23 cellular contexts compared by ENCODE assay signal in genomic region chr2:66255136-66255535, GRCh38.
DNase-seq lines count a peak whose midpoint lies in the region; ATAC-seq and TF ChIP-seq lines count a peak whose summit lies in the region.
"Had no signal": no experiment of that assay in that cellular context is flagged by ENCODE, and none has a peak within 500 bp of the region (broad histone marks: within the 10 kb centered on the region; RNA-seq: fewer than 3 reads in every experiment).

No MANE protein-coding gene starts in this region.

- H3K27me3 Mint-ChIP-seq in GM23338 (ENCODE audit: insufficient read depth, low read depth, poor library complexity) = no peaks in the 10 kb centered on the region
- H3K27me3 Mint-ChIP-seq: B cell; CD4-positive, alpha-beta T cell had no signal

- H3K9me2 ChIP-seq in GM23338 (ENCODE audit: insufficient read depth) = no peaks in the 10 kb centered on the region

- ATAC-seq in GM23338 = no peak
- no peak for ATAC-seq in HG03039 (IDR thresholded peaks at IDR 0.05; ENCODE audit: unreplicated experiment)
- ATAC-seq: A549; CD8-positive, alpha-beta T cell; GM12878 had no signal

- H3K9ac ChIP-seq in mesendoderm (ENCODE audit: low read length) (no peak overlapping the region), trophoblast cell (ENCODE audit: low read length) (no peak overlapping the region)
- H3K9ac ChIP-seq: BLaER1 treated with 17β-estradiol and CSF1 and Interleukin-3, amounts not matched to agents 10 nM and 100 nM had no signal

- no peak overlapping the region for H3K56ac ChIP-seq in mesendoderm (ENCODE audit: low read length)

- H4K8ac ChIP-seq in mesendoderm (ENCODE audit: low read depth, low read length) = no peak overlapping the region
- no peak overlapping the region for H4K8ac ChIP-seq in trophoblast cell (ENCODE audit: low read depth, low read length)

- H4K5ac ChIP-seq in mesendoderm (ENCODE audit: low read length) = no peak overlapping the region

- H3K79me1 ChIP-seq in mesendoderm (ENCODE audit: low read length) = no peaks in the 10 kb centered on the region
- peaks cover 6% of the 10 kb centered on the region for H3K79me1 ChIP-seq in trophoblast cell (ENCODE audit: low read length)

- no peak for DNase-seq in GM23338 (ENCODE audit: low spot score)
- DNase-seq in mesendoderm = peak; percentile 77
- peak; percentile 33 to 68 for DNase-seq in trophoblast cell
- no peak for DNase-seq in left ventricle myocardium inferior
- DNase-seq: AML-193; Caco-2; Calu3; CD4-positive, alpha-beta T cell; CD8-positive, alpha-beta T cell; DMS 273 treated with DMSO at 0.1 percent for 48 hours; DMS153; DMS53; DMS79; DND-41; EL; GDM1 had no signal

- H3K18ac ChIP-seq in mesendoderm (ENCODE audit: low read length) (no peak overlapping the region), trophoblast cell (ENCODE audit: low read length) (no peak overlapping the region)

- intact Hi-C loops in left ventricle myocardium inferior (cut with micrococcal nuclease) = no loop called here

- H3K4me3 ChIP-seq in GM23338 = no peak overlapping the region
- H3K4me3 ChIP-seq in mesendoderm (ENCODE audit: low read length) = no peak overlapping the region
- H3K4me3 ChIP-seq in trophoblast cell (ENCODE audit: low read depth, low read length) = no peak overlapping the region
- H3K4me3 ChIP-seq in left ventricle myocardium inferior = no peak overlapping the region
- H3K4me3 ChIP-seq: A549; BLaER1 treated with 17β-estradiol and CSF1 and Interleukin-3, amounts not matched to agents 10 nM and 100 nM; GM12878 had no signal

- no peaks in the 10 kb centered on the region for H3K9me3 Mint-ChIP-seq in GM23338
- H3K9me3 Mint-ChIP-seq: CD4-positive, alpha-beta T cell; CD8-positive, alpha-beta T cell had no signal

- H3K14ac ChIP-seq in trophoblast cell (ENCODE audit: low read length) = no peak overlapping the region

- H3K4me3 Mint-ChIP-seq in GM23338 = no peak overlapping the region
- H3K4me3 Mint-ChIP-seq: B cell; CD4-positive, alpha-beta T cell; CD8-positive, alpha-beta T cell had no signal

- H2AFZ ChIP-seq in GM23338 (no peak overlapping the region), trophoblast cell (ENCODE audit: insufficient read depth, low read length, poor library complexity) (no peak overlapping the region)

- no peak overlapping the region for H4K91ac ChIP-seq in trophoblast cell (ENCODE audit: low read depth, low read length)

- H4K12ac ChIP-seq in trophoblast cell (ENCODE audit: low read depth, low read length) = no peak overlapping the region

- no peak overlapping the region for H3K23ac ChIP-seq in mesendoderm (ENCODE audit: low read length)
- H3K23ac ChIP-seq in trophoblast cell (ENCODE audit: low read length) = no peak overlapping the region

- peaks cover 33% of the 10 kb centered on the region for H3K36me3 Mint-ChIP-seq in GM23338 (ENCODE audit: low read depth)
- H3K36me3 Mint-ChIP-seq: CD8-positive, alpha-beta T cell had no signal

- H2AK5ac ChIP-seq in mesendoderm (ENCODE audit: low read length) = no peak overlapping the region
- no peak overlapping the region for H2AK5ac ChIP-seq in trophoblast cell (ENCODE audit: low read length)

- H3K79me2 ChIP-seq in GM23338 (replicated peaks; ENCODE audit: insufficient read depth) (no peaks in the 10 kb centered on the region), mesendoderm (ENCODE audit: control insufficient read depth, insufficient read depth, low read length) (no peaks in the 10 kb centered on the region), trophoblast cell (ENCODE audit: control insufficient read depth, insufficient read depth, low read length, poor library complexity) (no peaks in the 10 kb centered on the region)

- H2BK5ac ChIP-seq in mesendoderm (ENCODE audit: low read length) (no peak overlapping the region), trophoblast cell (ENCODE audit: low read depth, low read length, poor library complexity) (no peak overlapping the region)

- no peak overlapping the region for H3K27ac Mint-ChIP-seq in GM23338
- H3K27ac Mint-ChIP-seq: B cell; CD4-positive, alpha-beta T cell; CD8-positive, alpha-beta T cell had no signal

- H3K4me1 ChIP-seq in GM23338 (ENCODE audit: insufficient read depth) (peaks cover 26% of the 10 kb centered on the region), mesendoderm (ENCODE audit: control insufficient read depth, low read depth, low read length) (peaks cover 3% of the 10 kb centered on the region), trophoblast cell (ENCODE audit: control insufficient read depth in 1 of 2, insufficient read depth in 2 of 2, low read length in 2 of 2) (peaks cover 2 to 8% of the 10 kb centered on the region in 2 experiments), left ventricle myocardium inferior (no peaks in the 10 kb centered on the region)
- H3K4me1 ChIP-seq: A549; BLaER1 treated with 17β-estradiol and CSF1 and Interleukin-3, amounts not matched to agents 10 nM and 100 nM had no signal

- TF ChIP-seq CTCF in GM23338 (conservative IDR thresholded peaks at IDR 0.05; ENCODE audit: low read depth in 2 of 2) = no peak
- TF ChIP-seq CTCF in left ventricle myocardium inferior (IDR thresholded peaks at IDR 0.05; ENCODE audit: borderline replicate concordance) = no peak

- H3K4ac ChIP-seq in mesendoderm (ENCODE audit: low read depth, low read length) (no peak overlapping the region), trophoblast cell (ENCODE audit: low read depth, low read length) (no peak overlapping the region)

- no peaks in the 10 kb centered on the region; the same call in 1 of the 2 replicates for H4K20me1 ChIP-seq in GM23338 (replicated peaks; ENCODE audit: insufficient read depth)
- H4K20me1 ChIP-seq: BLaER1 treated with 17β-estradiol and CSF1 and Interleukin-3, amounts not matched to agents 10 nM and 100 nM had no signal

- no peak overlapping the region for H3K4me2 ChIP-seq in GM23338
- H3K4me2 ChIP-seq in mesendoderm (ENCODE audit: low read length) = no peak overlapping the region
- H3K4me2 ChIP-seq in trophoblast cell (ENCODE audit: low read length) = no peak overlapping the region
- H3K4me2 ChIP-seq: A549; BLaER1 treated with 17β-estradiol and CSF1 and Interleukin-3, amounts not matched to agents 10 nM and 100 nM had no signal

- H2BK120ac ChIP-seq in mesendoderm (ENCODE audit: low read depth, low read length) = no peak overlapping the region
- no peak overlapping the region for H2BK120ac ChIP-seq in trophoblast cell (ENCODE audit: insufficient read depth, low read length, poor library complexity)

- H2BK15ac ChIP-seq in mesendoderm (replicated peaks; ENCODE audit: low read depth) = no peak overlapping the region

- peaks cover 19% of the 10 kb centered on the region for H3K4me1 Mint-ChIP-seq in GM23338
- H3K4me1 Mint-ChIP-seq: B cell had no signal

- no peaks in the 10 kb centered on the region for H3F3A ChIP-seq in GM23338 (replicated peaks; ENCODE audit: low read depth)

- no peaks in the 10 kb centered on the region for H3K27me3 ChIP-seq in GM23338 (ENCODE audit: insufficient read depth)
- no peaks in the 10 kb centered on the region for H3K27me3 ChIP-seq in mesendoderm (ENCODE audit: insufficient read depth, low read length, poor library complexity)
- no peaks in the 10 kb centered on the region for H3K27me3 ChIP-seq in trophoblast cell (ENCODE audit: insufficient read depth, low read length)
- peaks cover 34% of the 10 kb centered on the region for H3K27me3 ChIP-seq in left ventricle myocardium inferior (ENCODE audit: low read depth)
- H3K27me3 ChIP-seq: BLaER1 treated with 17β-estradiol and CSF1 and Interleukin-3, amounts not matched to agents 10 nM and 100 nM had no signal

- H3K27ac ChIP-seq in GM23338 (ENCODE audit: low read depth) (0 out of 2 replicates have a peak overlapping the region, but pooled peaks have one; percentile 5), mesendoderm (ENCODE audit: low read depth, low read length) (no peak overlapping the region), trophoblast cell (ENCODE audit: low read depth, low read length) (peak overlapping the region; percentile 33), left ventricle myocardium inferior (replicated peaks) (no peak overlapping the region)
- H3K27ac ChIP-seq: 22Rv1; A549; BLaER1 treated with 17β-estradiol and CSF1 and Interleukin-3, amounts not matched to agents 10 nM and 100 nM; C4-2B had no signal

- H2BK12ac ChIP-seq in trophoblast cell (ENCODE audit: low read length) = no peak overlapping the region

- H3K9me3 ChIP-seq in trophoblast cell (ENCODE audit: insufficient read depth, low read depth, low read length) = peaks cover 3% of the 10 kb centered on the region
- H3K9me3 ChIP-seq in left ventricle myocardium inferior (replicated peaks) = peaks cover 5% of the 10 kb centered on the region
- H3K9me3 ChIP-seq: A549; BLaER1 treated with 17β-estradiol and CSF1 and Interleukin-3, amounts not matched to agents 10 nM and 100 nM; Caco-2 had no signal

- H3K36me3 ChIP-seq in GM23338 (ENCODE audit: insufficient read depth) = peaks cover 15% of the 10 kb centered on the region
- no peaks in the 10 kb centered on the region for H3K36me3 ChIP-seq in mesendoderm (ENCODE audit: control insufficient read depth, insufficient read depth, low read length)
- H3K36me3 ChIP-seq in trophoblast cell (ENCODE audit: control insufficient read depth in 1 of 2, insufficient read depth in 2 of 2, low read length in 2 of 2) = no peaks in the 10 kb centered on the region
- no peaks in the 10 kb centered on the region for H3K36me3 ChIP-seq in left ventricle myocardium inferior
- H3K36me3 ChIP-seq: BLaER1 treated with 17β-estradiol and CSF1 and Interleukin-3, amounts not matched to agents 10 nM and 100 nM had no signal

TF ChIP-seq in GM23338, 12 proteins besides CTCF, POLR2A, EP300 and RAD21:
- TF ChIP-seq ZNF114 (CRISPR knock-in tag; IDR thresholded peaks at IDR 0.05) = no peak
- no peak for TF ChIP-seq NANOG (IDR thresholded peaks at IDR 0.05; ENCODE audit: borderline replicate concordance)
- no peak for TF ChIP-seq EZH2phosphoT487 (IDR thresholded peaks at IDR 0.05; ENCODE audit: unreplicated experiment)

Comparison
In these comparisons a context has a peak if more than half of its experiments do, and no peak if none do; other contexts are left out.
1. DNase-seq: peak in mesendoderm (single experiment) and trophoblast cell (2 of 2); none in GM23338 (single experiment) and left ventricle myocardium inferior (single experiment).
2. H3K27ac ChIP-seq: peak in GM23338 (single experiment) and trophoblast cell (single experiment); none in mesendoderm (single experiment) and left ventricle myocardium inferior (single experiment).